ENCODE assay signal across 18 cellular contexts in the genomic region with DNA sequence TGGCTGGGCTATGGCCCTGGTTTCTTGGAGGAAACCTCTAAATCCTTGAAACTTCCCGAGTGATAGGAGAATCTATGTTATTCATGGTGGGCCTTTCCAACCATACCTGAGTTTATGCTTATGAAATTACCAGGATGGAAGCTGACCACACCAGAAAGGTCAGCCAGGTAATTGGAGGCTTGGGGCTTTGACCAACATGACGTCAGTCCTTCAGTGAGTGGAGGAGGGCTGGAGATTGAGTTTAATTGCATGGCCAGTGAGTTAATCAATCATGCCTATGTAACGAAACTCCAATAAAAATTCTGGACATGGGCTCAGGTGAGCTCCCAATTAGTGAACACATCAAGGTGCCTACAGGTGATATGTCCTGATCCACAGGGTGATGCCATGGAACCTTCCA.
A peak's percentile ranks its signal among the peaks of the same experiment; 100 is the strongest.
DNase-seq lines count a peak whose midpoint lies in the region; ATAC-seq and TF ChIP-seq lines count a peak whose summit lies in the region.
"Had no signal": no experiment of that assay in that cellular context is flagged by ENCODE, and none has a peak within 500 bp of the region (broad histone marks: within the 10 kb centered on the region; RNA-seq: fewer than 3 reads in every experiment).

No MANE protein-coding gene starts in this region.

- H3K27ac Mint-ChIP-seq in MCF 10A (ENCODE audit: low read depth, unreplicated experiment) (peak overlapping the region; percentile 71), H9 (no peak overlapping the region), endodermal cell (no peak overlapping the region)
- H3K27ac Mint-ChIP-seq: CD14-positive monocyte had no signal

- ATAC-seq in gastrocnemius medialis (no peak), GM19351 (IDR thresholded peaks at IDR 0.05; ENCODE audit: unreplicated experiment) (no peak)

- H2BK120ac ChIP-seq in H9 (ENCODE audit: low read depth, low read length, poor library complexity, severe bottlenecking): no peak overlapping the region

- H2BK20ac ChIP-seq in H9 (ENCODE audit: low read depth, low read length, poor library complexity, severe bottlenecking): no peak overlapping the region

- CTCF ChIA-PET in MCF 10A (lab: Yijun Ruan, JAX): interaction anchor here (1.5 kb wide), 1 partner anchor 15 kb away, joined by 4 read pairs; no protein-coding TSS in a partner anchor

- no peaks in the 10 kb centered on the region for H4K20me1 ChIP-seq in H9 (ENCODE audit: control insufficient read depth, insufficient read depth, insufficient read length)

- in situ Hi-C loops in gastrocnemius medialis (cut with MboI; ENCODE audit: low sequenced_read_pairs in 4 of 4): loop anchor here in 2 of 4 donors (10.0 to 25.0 kb wide), 3 partner anchors 50 to 1048 kb away; no protein-coding TSS in a partner anchor

- H4K5ac ChIP-seq in H9 (ENCODE audit: insufficient read length, low read depth, low read length): no peak overlapping the region

- no peaks in the 10 kb centered on the region for H3K27me3 ChIP-seq in breast epithelium
- peaks cover 2% of the 10 kb centered on the region for H3K27me3 ChIP-seq in H9 (ENCODE audit: insufficient read depth, low read length)
- no peaks in the 10 kb centered on the region for H3K27me3 ChIP-seq in endodermal cell (ENCODE audit: control insufficient read depth, insufficient read depth, low read length, poor library complexity, severe bottlenecking)
- no peaks in the 10 kb centered on the region for H3K27me3 ChIP-seq in gastrocnemius medialis
- H3K27me3 ChIP-seq: BLaER1 had no signal

- TF ChIP-seq POLR2A in breast epithelium (IDR thresholded peaks at IDR 0.05) (no peak), gastrocnemius medialis (IDR thresholded peaks at IDR 0.05) (no peak)

- H3K4ac ChIP-seq in H9 (ENCODE audit: low read depth, low read length): no peak overlapping the region

- H4K91ac ChIP-seq in H9 (ENCODE audit: insufficient read length, low read depth, low read length): no peak overlapping the region

- H4K8ac ChIP-seq in H9 (replicated peaks; ENCODE audit: insufficient read length, low read depth, low read length): no peak overlapping the region

- no peak overlapping the region for H2BK12ac ChIP-seq in H9 (ENCODE audit: insufficient read length, low read depth, low read length)

- no peaks in the 10 kb centered on the region for H3K9me3 ChIP-seq in breast epithelium
- no peaks in the 10 kb centered on the region for H3K9me3 ChIP-seq in H9 (ENCODE audit: control insufficient read depth, low read depth, low read length)
- H3K9me3 ChIP-seq in endodermal cell (ENCODE audit: control insufficient read depth, low read length): no peaks in the 10 kb centered on the region
- H3K9me3 ChIP-seq in gastrocnemius medialis: no peaks in the 10 kb centered on the region
- H3K9me3 ChIP-seq: HAP-1 had no signal

- H3K27ac ChIP-seq in breast epithelium: no peak overlapping the region
- H3K27ac ChIP-seq in H9 (ENCODE audit: insufficient read length, low read depth, low read length): no peak overlapping the region
- no peak overlapping the region for H3K27ac ChIP-seq in endodermal cell (ENCODE audit: low read depth, low read length)
- no peak overlapping the region for H3K27ac ChIP-seq in gastrocnemius medialis
- H3K27ac ChIP-seq: BLaER1, HL-60 had no signal

- H3K14ac ChIP-seq in H9 (ENCODE audit: insufficient read depth, low read length): no peak overlapping the region

- DNase-seq in MCF 10A (ENCODE audit: unreplicated experiment) (no peak), breast epithelium (ENCODE audit: low spot score in 2 of 2) (no peak), H9 (peak; percentile 2), endodermal cell (peak; percentile 7), gastrocnemius medialis (no peak), HCEC 1CT (no peak)
- DNase-seq: 8988T; CD4-positive, alpha-beta memory T cell; DMS153; DMS79; GF-D8; GOT3; IMR-90 had no signal

- H3K23ac ChIP-seq in H9 (ENCODE audit: insufficient read length, low read depth, low read length): no peak overlapping the region

- no peak overlapping the region for H2BK5ac ChIP-seq in H9 (ENCODE audit: insufficient read length, low read length)

- no peaks in the 10 kb centered on the region for H3K23me2 ChIP-seq in H9 (ENCODE audit: insufficient read length, low read depth, low read length, poor library complexity, severe bottlenecking)

- H3K56ac ChIP-seq in H9 (ENCODE audit: insufficient read length, low read depth, low read length): no peak overlapping the region

- H3K9ac ChIP-seq in H9 (ENCODE audit: extremely low read depth, insufficient read length, low read length) (no peak overlapping the region), endodermal cell (ENCODE audit: extremely low read depth, low read length, poor library complexity, severe bottlenecking) (no peak overlapping the region)
- H3K9ac ChIP-seq: BLaER1 had no signal

- WGBS in H9 (ENCODE audit: extremely low coverage, insufficient read length, low lambda C conversion rate): no CpG with 5 or more reads among the region's 3 CpGs
- 85 to 94% methylated on average over 2 to 3 of the region's 3 CpGs for WGBS in endodermal cell (ENCODE audit: insufficient coverage in 1 of 2, insufficient read length in 1 of 2), 2 experiments

- H3K18ac ChIP-seq in H9 (ENCODE audit: insufficient read length, low read depth, low read length): no peak overlapping the region

- no peaks in the 10 kb centered on the region for H3K79me2 ChIP-seq in H9 (ENCODE audit: insufficient read depth, low read length)

- H2BK15ac ChIP-seq in H9 (ENCODE audit: low read depth, low read length): no peak overlapping the region

- intact Hi-C loops in MCF 10A (cut with micrococcal nuclease): no loop called here
- intact Hi-C loops in breast epithelium (cut with DNase I; ENCODE audit: low total_unique reads): loop anchor here (10.0 kb wide), 1 partner anchor 1110 kb away; no protein-coding TSS in a partner anchor
- intact Hi-C loops in gastrocnemius medialis (cut with DNase I; ENCODE audit: low total_unique reads): loop anchor here (10.0 kb wide), 1 partner anchor 140 kb away; no protein-coding TSS in a partner anchor

- POLR2A ChIA-PET in MCF 10A (lab: Yijun Ruan, JAX): no interaction called here

- H3K4me3 ChIP-seq in breast epithelium (no peak overlapping the region), endodermal cell (ENCODE audit: low read length) (no peak overlapping the region), gastrocnemius medialis (no peak overlapping the region)
- H3K4me3 ChIP-seq: BLaER1, HAP-1 had no signal

- H3K27me3 Mint-ChIP-seq in MCF 10A (ENCODE audit: insufficient read depth, unreplicated experiment) (peaks cover 37% of the 10 kb centered on the region), H9 (ENCODE audit: low read depth) (peaks cover 41% of the 10 kb centered on the region), endodermal cell (ENCODE audit: insufficient read depth) (peaks cover 18% of the 10 kb centered on the region)
- H3K27me3 Mint-ChIP-seq: CD4-positive, alpha-beta memory T cell had no signal

- no peak overlapping the region for H2AK5ac ChIP-seq in H9 (ENCODE audit: insufficient read length, low read length)

- no peaks in the 10 kb centered on the region for H3K36me3 Mint-ChIP-seq in MCF 10A (ENCODE audit: insufficient read depth, unreplicated experiment)
- no peaks in the 10 kb centered on the region for H3K36me3 Mint-ChIP-seq in H9 (ENCODE audit: insufficient read depth in 1 of 3, low read depth in 3 of 3)
- peaks cover 2% of the 10 kb centered on the region for H3K36me3 Mint-ChIP-seq in endodermal cell (ENCODE audit: low read depth)

- H3K79me1 ChIP-seq in H9 (ENCODE audit: insufficient read depth, low read depth, low read length, poor library complexity, severe bottlenecking): no peaks in the 10 kb centered on the region

- H3K4me3 Mint-ChIP-seq in MCF 10A (ENCODE audit: unreplicated experiment) (no peak overlapping the region), H9 (no peak overlapping the region), endodermal cell (no peak overlapping the region)
- H3K4me3 Mint-ChIP-seq: CD14-positive monocyte had no signal

- no peak overlapping the region for H2AFZ ChIP-seq in H9 (ENCODE audit: low read length)

- no peak overlapping the region for H3T11ph ChIP-seq in H9 (ENCODE audit: low read length)

- BruUV-seq in MCF 10A (replicated peaks; lab: Mats Ljungman, UMichigan): no TSS peak

- no peaks in the 10 kb centered on the region for H3K36me3 ChIP-seq in breast epithelium
- H3K36me3 ChIP-seq in endodermal cell (ENCODE audit: control insufficient read depth, insufficient read depth, low read length): no peaks in the 10 kb centered on the region
- H3K36me3 ChIP-seq in gastrocnemius medialis: no peaks in the 10 kb centered on the region
- H3K36me3 ChIP-seq: HAP-1 had no signal

- H3K9me3 Mint-ChIP-seq in MCF 10A (ENCODE audit: unreplicated experiment) (no peaks in the 10 kb centered on the region), H9 (peaks cover 0 to 5% of the 10 kb centered on the region in 2 experiments; a peak in 2 of 5 replicates), endodermal cell (peaks cover 25% of the 10 kb centered on the region)
- H3K9me3 Mint-ChIP-seq: CD14-positive monocyte; CD4-positive, alpha-beta memory T cell had no signal

- TF ChIP-seq CTCF in MCF 10A (IDR thresholded peaks at IDR 0.05; ENCODE audit: unreplicated experiment): no peak
- no peak for TF ChIP-seq CTCF in breast epithelium (IDR thresholded peaks at IDR 0.05)
- no peak for TF ChIP-seq CTCF in H9 (conservative IDR thresholded peaks at IDR 0.05)
- no peak for TF ChIP-seq CTCF in endodermal cell (conservative IDR thresholded peaks at IDR 0.05)
- TF ChIP-seq CTCF in gastrocnemius medialis (IDR thresholded peaks at IDR 0.05 in 4 of 5, conservative IDR thresholded peaks at IDR 0.05 in 1 of 5): no peak

- H3K4me1 Mint-ChIP-seq in MCF 10A (ENCODE audit: insufficient read depth, unreplicated experiment) (peaks cover 25% of the 10 kb centered on the region), H9 (no peaks in the 10 kb centered on the region), endodermal cell (no peaks in the 10 kb centered on the region)

- H3K4me1 ChIP-seq in breast epithelium (no peaks in the 10 kb centered on the region), H9 (ENCODE audit: insufficient read depth, low read length) (no peaks in the 10 kb centered on the region), endodermal cell (ENCODE audit: control insufficient read depth, insufficient read depth, low read length) (no peaks in the 10 kb centered on the region), gastrocnemius medialis (peaks cover 37 to 43% of the 10 kb centered on the region in 2 donors)
- H3K4me1 ChIP-seq: HAP-1 had no signal

- no peak overlapping the region for H3K4me2 ChIP-seq in H9 (ENCODE audit: insufficient read depth, insufficient read length, low read length)
- H3K4me2 ChIP-seq: BLaER1 had no signal

Comparison
In these comparisons a context has a peak if more than half of its experiments do, and no peak if none do; other contexts are left out.
1. DNase-seq: peak in H9 (single experiment) and endodermal cell (single experiment); none in MCF 10A (single experiment), breast epithelium (0 of 2), gastrocnemius medialis (0 of 2) and HCEC 1CT (single experiment).